ENCODE assay signal across 15 cellular contexts in the genomic region with DNA sequence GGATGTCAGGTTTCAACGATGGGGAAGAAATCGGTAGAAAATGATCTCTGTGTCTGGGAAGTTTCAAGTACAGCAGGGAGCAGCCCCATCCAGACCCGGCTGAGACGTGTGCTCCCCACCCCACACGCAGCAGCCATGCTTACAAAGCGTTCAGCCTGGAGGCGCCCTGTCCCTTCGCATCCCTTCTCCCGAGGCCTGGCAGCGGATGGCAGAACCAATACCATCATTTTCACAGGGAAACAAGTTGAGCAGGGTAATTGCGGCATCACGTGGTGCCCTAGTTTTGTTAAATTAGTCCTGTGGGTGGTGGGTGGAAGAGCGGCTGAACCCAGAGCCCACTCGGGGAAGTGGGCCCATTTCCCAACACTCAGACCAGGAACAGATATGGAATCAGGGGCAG. TPM values are rescaled to one million over a fixed set of nuclear protein-coding genes. Genes with fewer than 3 reads are reported as not detected.
DNase-seq lines count a peak whose midpoint lies in the region; ATAC-seq and TF ChIP-seq lines count a peak whose summit lies in the region.
"Had no signal": no experiment of that assay in that cellular context is flagged by ENCODE, and none has a peak within 500 bp of the region (broad histone marks: within the 10 kb centered on the region; RNA-seq: fewer than 3 reads in every experiment).

No MANE protein-coding gene starts in this region.

- no peaks in the 10 kb centered on the region for H3K4me1 ChIP-seq in CD8-positive, alpha-beta T cell (ENCODE audit: insufficient read depth, low read length)
- H3K4me1 ChIP-seq in Caco-2: no peaks in the 10 kb centered on the region

- no peak for TF ChIP-seq CTCF in CD8-positive, alpha-beta T cell (IDR thresholded peaks at IDR 0.05)
- TF ChIP-seq CTCF in Caco-2 (IDR thresholded peaks at IDR 0.05; ENCODE audit: insufficient read depth in 1 of 2, low read depth in 1 of 2, low read length in 1 of 2, severe bottlenecking in 1 of 2, unreplicated experiment in 1 of 2): no peak

- H3K27me3 Mint-ChIP-seq in activated naive CD4-positive, alpha-beta T cell treated with anti-CD3 and anti-CD28 coated beads, Interleukin-2, amount 10 ng/mL, durations not matched to agents 7 days and 5 days: no peaks in the 10 kb centered on the region
- H3K27me3 Mint-ChIP-seq in activated naive CD4-positive, alpha-beta T cell treated with anti-CD3 and anti-CD28 coated beads for 36 hours (ENCODE audit: low read depth): no peaks in the 10 kb centered on the region
- no peaks in the 10 kb centered on the region for H3K27me3 Mint-ChIP-seq in dendritic cell treated with granulocyte-macrophage colony-stimulating factor and Interleukin-4, amounts not matched to agents 40 ng/mL and 50 ng/mL, for 4 days
- H3K27me3 Mint-ChIP-seq in CD8-positive, alpha-beta T cell (ENCODE audit: low read depth): no peaks in the 10 kb centered on the region
- H3K27me3 Mint-ChIP-seq in Caco-2 (ENCODE audit: insufficient read depth, unreplicated experiment): no peaks in the 10 kb centered on the region
- H3K27me3 Mint-ChIP-seq: CD4-positive, CD25-positive, alpha-beta regulatory T cell had no signal

- no peak overlapping the region for H3K4me3 Mint-ChIP-seq in activated naive CD4-positive, alpha-beta T cell treated with anti-CD3 and anti-CD28 coated beads, Interleukin-2, amount 10 ng/mL, durations not matched to agents 7 days and 5 days
- no peak overlapping the region for H3K4me3 Mint-ChIP-seq in activated naive CD4-positive, alpha-beta T cell treated with anti-CD3 and anti-CD28 coated beads for 36 hours
- no peak overlapping the region for H3K4me3 Mint-ChIP-seq in dendritic cell treated with granulocyte-macrophage colony-stimulating factor and Interleukin-4, amounts not matched to agents 40 ng/mL and 50 ng/mL, for 4 days
- no peak overlapping the region for H3K4me3 Mint-ChIP-seq in stimulated activated effector memory CD8-positive, alpha-beta T cell treated with anti-CD3 and anti-CD28 coated beads, Interleukin-12 subunit alpha, Interleukin-12 subunit beta, amount 100 ng/mL, for 72 hours
- H3K4me3 Mint-ChIP-seq in CD8-positive, alpha-beta T cell: no peak overlapping the region
- no peak overlapping the region for H3K4me3 Mint-ChIP-seq in Caco-2 (ENCODE audit: unreplicated experiment)
- H3K4me3 Mint-ChIP-seq: CD4-positive, CD25-positive, alpha-beta regulatory T cell; H9 had no signal

- POLR2A ChIA-PET in CD8-positive, alpha-beta T cell (lab: Charles Lee): no interaction called here
- POLR2A ChIA-PET in Caco-2 (lab: Charles Lee): no interaction called here

- CTCF ChIA-PET in activated naive CD4-positive, alpha-beta T cell treated with anti-CD3 and anti-CD28 coated beads, Interleukin-2, amount 10 ng/mL, durations not matched to agents 7 days and 5 days (lab: Charles Lee): no interaction called here
- CTCF ChIA-PET in activated naive CD4-positive, alpha-beta T cell treated with anti-CD3 and anti-CD28 coated beads for 36 hours (lab: Charles Lee): no interaction called here
- CTCF ChIA-PET in CD8-positive, alpha-beta T cell (lab: Charles Lee): no interaction called here
- CTCF ChIA-PET in Caco-2 (lab: Charles Lee): no interaction called here

- peak overlapping the region; percentile 19 for H3K27ac Mint-ChIP-seq in activated naive CD4-positive, alpha-beta T cell treated with anti-CD3 and anti-CD28 coated beads, Interleukin-2, amount 10 ng/mL, durations not matched to agents 7 days and 5 days
- no peak overlapping the region for H3K27ac Mint-ChIP-seq in activated naive CD4-positive, alpha-beta T cell treated with anti-CD3 and anti-CD28 coated beads for 36 hours
- peak overlapping the region; percentile 6 for H3K27ac Mint-ChIP-seq in dendritic cell treated with granulocyte-macrophage colony-stimulating factor and Interleukin-4, amounts not matched to agents 40 ng/mL and 50 ng/mL, for 4 days
- H3K27ac Mint-ChIP-seq in stimulated activated effector memory CD8-positive, alpha-beta T cell treated with anti-CD3 and anti-CD28 coated beads, Interleukin-12 subunit alpha, Interleukin-12 subunit beta, amount 100 ng/mL, for 72 hours: peak overlapping the region; percentile 80
- H3K27ac Mint-ChIP-seq in CD8-positive, alpha-beta T cell: no peak overlapping the region
- H3K27ac Mint-ChIP-seq in Caco-2 (ENCODE audit: unreplicated experiment): no peak overlapping the region
- H3K27ac Mint-ChIP-seq: CD4-positive, CD25-positive, alpha-beta regulatory T cell had no signal

- no peak overlapping the region for H3K27ac ChIP-seq in CD8-positive, alpha-beta T cell (ENCODE audit: low read depth, low read length)

- peaks cover 15% of the 10 kb centered on the region for H3K36me3 Mint-ChIP-seq in activated naive CD4-positive, alpha-beta T cell treated with anti-CD3 and anti-CD28 coated beads, Interleukin-2, amount 10 ng/mL, durations not matched to agents 7 days and 5 days
- H3K36me3 Mint-ChIP-seq in activated naive CD4-positive, alpha-beta T cell treated with anti-CD3 and anti-CD28 coated beads for 36 hours (ENCODE audit: low read depth): peaks cover 9% of the 10 kb centered on the region
- peaks cover 98% of the 10 kb centered on the region for H3K36me3 Mint-ChIP-seq in dendritic cell treated with granulocyte-macrophage colony-stimulating factor and Interleukin-4, amounts not matched to agents 40 ng/mL and 50 ng/mL, for 4 days (ENCODE audit: low read depth)
- H3K36me3 Mint-ChIP-seq in stimulated activated effector memory CD8-positive, alpha-beta T cell treated with anti-CD3 and anti-CD28 coated beads, Interleukin-12 subunit alpha, Interleukin-12 subunit beta, amount 100 ng/mL, for 72 hours: peaks cover 83% of the 10 kb centered on the region
- H3K36me3 Mint-ChIP-seq in CD8-positive, alpha-beta T cell: peaks cover 49% of the 10 kb centered on the region
- H3K36me3 Mint-ChIP-seq in Caco-2 (ENCODE audit: insufficient read depth, unreplicated experiment): no peaks in the 10 kb centered on the region
- H3K36me3 Mint-ChIP-seq: CD4-positive, CD25-positive, alpha-beta regulatory T cell had no signal

- H3K9me3 ChIP-seq in CD8-positive, alpha-beta T cell (ENCODE audit: low read length): no peaks in the 10 kb centered on the region
- no peaks in the 10 kb centered on the region for H3K9me3 ChIP-seq in Caco-2
- H3K9me3 ChIP-seq: BE2C had no signal

- ATAC-seq in stimulated activated effector memory CD8-positive, alpha-beta T cell treated with anti-CD3 and anti-CD28 coated beads, Interleukin-12 subunit alpha, Interleukin-12 subunit beta, amount 100 ng/mL, for 72 hours: no peak
- ATAC-seq in CD8-positive, alpha-beta T cell: no peak
- ATAC-seq: HepG2 had no signal

- DNase-seq in activated naive CD4-positive, alpha-beta T cell treated with anti-CD3 and anti-CD28 coated beads, Interleukin-2, amount 10 ng/mL, durations not matched to agents 7 days and 5 days: no peak
- no peak for DNase-seq in activated naive CD4-positive, alpha-beta T cell treated with anti-CD3 and anti-CD28 coated beads for 36 hours
- peak; percentile 32 for DNase-seq in SK-N-DZ (ENCODE audit: low spot score)
- no peak for DNase-seq in stimulated activated effector memory CD8-positive, alpha-beta T cell treated with anti-CD3 and anti-CD28 coated beads, Interleukin-12 subunit alpha, Interleukin-12 subunit beta, amount 100 ng/mL, for 72 hours (ENCODE audit: low spot score in 2 of 2)
- no peak for DNase-seq in CD8-positive, alpha-beta T cell
- no peak for DNase-seq in Caco-2
- DNase-seq: BE2C; C1 segment of cervical spinal cord; CD4-positive, CD25-positive, alpha-beta regulatory T cell; DMS153; DMS79 treated with DMSO at 0.1 percent for 48 hours; GF-D8; H9 had no signal

- no peak overlapping the region for H3K4me3 ChIP-seq in CD8-positive, alpha-beta T cell (ENCODE audit: low read depth, low read length)
- no peak overlapping the region for H3K4me3 ChIP-seq in Caco-2 (ENCODE audit: low read depth, low read length)

- peaks cover 27% of the 10 kb centered on the region for H3K36me3 ChIP-seq in CD8-positive, alpha-beta T cell (ENCODE audit: insufficient read depth, low read length)
- H3K36me3 ChIP-seq in Caco-2 (ENCODE audit: control insufficient read depth, insufficient read depth, low read length): no peaks in the 10 kb centered on the region
- H3K36me3 ChIP-seq: BE2C had no signal

- intact Hi-C loops in activated naive CD4-positive, alpha-beta T cell treated with anti-CD3 and anti-CD28 coated beads for 36 hours (cut with micrococcal nuclease): no loop called here
- intact Hi-C loops in dendritic cell treated with granulocyte-macrophage colony-stimulating factor and Interleukin-4, amounts not matched to agents 40 ng/mL and 50 ng/mL, for 4 days (cut with micrococcal nuclease): no loop called here
- intact Hi-C loops in CD8-positive, alpha-beta T cell (cut with DNase I, micrococcal nuclease): no loop called here
- intact Hi-C loops in Caco-2 (cut with micrococcal nuclease; ENCODE audit: unreplicated experiment): no loop called here

- no peaks in the 10 kb centered on the region for H3K9me3 Mint-ChIP-seq in activated naive CD4-positive, alpha-beta T cell treated with anti-CD3 and anti-CD28 coated beads, Interleukin-2, amount 10 ng/mL, durations not matched to agents 7 days and 5 days
- no peaks in the 10 kb centered on the region for H3K9me3 Mint-ChIP-seq in activated naive CD4-positive, alpha-beta T cell treated with anti-CD3 and anti-CD28 coated beads for 36 hours
- no peaks in the 10 kb centered on the region for H3K9me3 Mint-ChIP-seq in dendritic cell treated with granulocyte-macrophage colony-stimulating factor and Interleukin-4, amounts not matched to agents 40 ng/mL and 50 ng/mL, for 4 days
- H3K9me3 Mint-ChIP-seq in stimulated activated effector memory CD8-positive, alpha-beta T cell treated with anti-CD3 and anti-CD28 coated beads, Interleukin-12 subunit alpha, Interleukin-12 subunit beta, amount 100 ng/mL, for 72 hours: no peaks in the 10 kb centered on the region
- no peaks in the 10 kb centered on the region for H3K9me3 Mint-ChIP-seq in CD8-positive, alpha-beta T cell
- H3K9me3 Mint-ChIP-seq in Caco-2 (ENCODE audit: unreplicated experiment): no peaks in the 10 kb centered on the region
- H3K9me3 Mint-ChIP-seq: CD4-positive, CD25-positive, alpha-beta regulatory T cell; H9 had no signal

- no peaks in the 10 kb centered on the region for H3K27me3 ChIP-seq in CD8-positive, alpha-beta T cell (ENCODE audit: insufficient read depth, low read length)
- no peaks in the 10 kb centered on the region for H3K27me3 ChIP-seq in Caco-2 (replicated peaks; ENCODE audit: control insufficient read depth, insufficient read depth, low read length)
- H3K27me3 ChIP-seq: BE2C had no signal

- no peaks in the 10 kb centered on the region for H3K4me1 Mint-ChIP-seq in activated naive CD4-positive, alpha-beta T cell treated with anti-CD3 and anti-CD28 coated beads, Interleukin-2, amount 10 ng/mL, durations not matched to agents 7 days and 5 days
- peaks cover 1% of the 10 kb centered on the region for H3K4me1 Mint-ChIP-seq in activated naive CD4-positive, alpha-beta T cell treated with anti-CD3 and anti-CD28 coated beads for 36 hours (ENCODE audit: low read depth)
- peaks cover 17% of the 10 kb centered on the region for H3K4me1 Mint-ChIP-seq in dendritic cell treated with granulocyte-macrophage colony-stimulating factor and Interleukin-4, amounts not matched to agents 40 ng/mL and 50 ng/mL, for 4 days (ENCODE audit: low read depth)
- peaks cover 22% of the 10 kb centered on the region for H3K4me1 Mint-ChIP-seq in stimulated activated effector memory CD8-positive, alpha-beta T cell treated with anti-CD3 and anti-CD28 coated beads, Interleukin-12 subunit alpha, Interleukin-12 subunit beta, amount 100 ng/mL, for 72 hours
- peaks cover 8% of the 10 kb centered on the region for H3K4me1 Mint-ChIP-seq in CD8-positive, alpha-beta T cell (ENCODE audit: low read depth)
- no peaks in the 10 kb centered on the region for H3K4me1 Mint-ChIP-seq in Caco-2 (ENCODE audit: low read depth, unreplicated experiment)

- no TSS peak for BruUV-seq in Caco-2 (replicated peaks; lab: Mats Ljungman, UMichigan)

RNA-seq across cellular contexts. Expression of a gene that starts 23.9 kb away (rescaled TPM):
- 100 to 1,000 TPM; 164 to 166 TPM for total RNA-seq in activated naive CD4-positive, alpha-beta T cell treated with anti-CD3 and anti-CD28 coated beads for 36 hours
- 3.2 and 4.7 TPM in 2 replicates for polyA plus RNA-seq in SK-N-DZ (2014; cell fraction: cytosol; rRNA removed)
- 8.0 and 11.2 TPM in 2 replicates for polyA plus RNA-seq in SK-N-DZ (2014; cell fraction: nucleus; rRNA removed)
- total RNA-seq in CD8-positive, alpha-beta T cell: 100 to 1,000 TPM; 152 to 163 TPM
- 9.6 and 11.0 TPM in 2 replicates for total RNA-seq in Caco-2 (2022)

Comparison
In these comparisons a context has a peak if more than half of its experiments do, and no peak if none do; other contexts are left out.
1. H3K27ac Mint-ChIP-seq: peak in activated naive CD4-positive, alpha-beta T cell treated with anti-CD3 and anti-CD28 coated beads, Interleukin-2, amount 10 ng/mL, durations not matched to agents 7 days and 5 days (single experiment), dendritic cell treated with granulocyte-macrophage colony-stimulating factor and Interleukin-4, amounts not matched to agents 40 ng/mL and 50 ng/mL, for 4 days (single experiment) and stimulated activated effector memory CD8-positive, alpha-beta T cell treated with anti-CD3 and anti-CD28 coated beads, Interleukin-12 subunit alpha, Interleukin-12 subunit beta, amount 100 ng/mL, for 72 hours (single experiment); none in activated naive CD4-positive, alpha-beta T cell treated with anti-CD3 and anti-CD28 coated beads for 36 hours (single experiment), CD8-positive, alpha-beta T cell (single experiment) and Caco-2 (single experiment).
2. RNA of a gene that starts 23.9 kb away (total RNA-seq): 164 to 166 TPM in activated naive CD4-positive, alpha-beta T cell treated with anti-CD3 and anti-CD28 coated beads for 36 hours and 152 to 163 TPM in CD8-positive, alpha-beta T cell; 9.6 to 11.0 TPM in Caco-2; every median in the first group is over 10 times any median in the second.